12 cellular contexts compared by ENCODE assay signal in the genomic region with DNA sequence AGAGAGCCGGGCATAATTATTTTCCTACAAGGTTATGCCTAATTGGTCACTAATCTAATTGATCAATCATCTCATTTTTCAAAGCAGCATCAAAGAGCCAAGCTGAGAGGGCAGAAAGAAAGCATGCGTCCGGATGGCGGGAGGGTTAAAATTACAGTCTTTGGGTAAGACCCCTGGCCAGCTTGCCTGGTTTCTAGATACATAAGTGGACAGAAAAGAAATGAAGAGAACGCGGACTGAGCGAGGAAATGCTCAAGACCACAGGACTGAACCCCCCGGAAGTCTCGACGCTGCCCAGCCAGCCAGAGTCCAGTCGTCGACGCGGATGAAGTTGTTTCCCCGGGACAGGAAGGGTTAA.
DNase-seq lines count a peak whose midpoint lies in the region; ATAC-seq, FAIRE-seq and TF ChIP-seq lines count a peak whose summit lies in the region.
"Had no signal": no experiment of that assay in that cellular context is flagged by ENCODE, and none has a peak within 500 bp of the region (broad histone marks: within the 10 kb centered on the region; RNA-seq: fewer than 3 reads in every experiment).

No MANE protein-coding gene starts in this region.

- peaks cover 69% of the 10 kb centered on the region for H3K27me3 Mint-ChIP-seq in nephron progenitor cell (ENCODE audit: low read depth, poor library complexity)

- intact Hi-C loops in HepG2 (cut with micrococcal nuclease; ENCODE audit: unreplicated experiment): no loop called here

- ATAC-seq in HepG2 (no peak), HG03108 (IDR thresholded peaks at IDR 0.05; ENCODE audit: unreplicated experiment) (no peak)

- no TSS peak for BruUV-seq in HepG2 (replicated peaks; lab: Mats Ljungman, UMichigan)

- in situ Hi-C loops in HepG2 (cut with HindIII; ENCODE audit: extremely low pct_ligation_motif_present, low pct_unique_long_range_greater_than_20kb): no loop called here

- H3K27me3 ChIP-seq in liver (ENCODE audit: control insufficient read depth in 4 of 4, insufficient read depth in 4 of 4, low read length in 3 of 4) (peaks cover 0 to 8% (median 6%) of the 10 kb centered on the region in 4 donors), HepG2 (ENCODE audit: control insufficient read depth in 1 of 2, insufficient read depth in 2 of 2, low read length in 2 of 2) (peaks cover 1 to 24% of the 10 kb centered on the region in 2 experiments; a peak in 3 of 5 replicates)

- CTCF ChIA-PET in HepG2 (lab: Yijun Ruan, JAX; ENCODE audit: low intra/inter-chr PET ratio, low total read pairs): no interaction called here

- peaks cover 21% of the 10 kb centered on the region for H3K4me1 Mint-ChIP-seq in nephron progenitor cell

- no peak for FAIRE-seq in HepG2 (lab: Jason Lieb, UNC)
- FAIRE-seq: GM19239 had no signal

- H3K4me3 ChIP-seq in liver (ENCODE audit: low read depth in 1 of 3, low read length in 3 of 3) (peak overlapping the region; percentile 35 to 55 (median 49)), HepG2 (replicated peaks in 1 of 3; ENCODE audit: insufficient read depth in 1 of 3, low read depth in 2 of 3, low read length in 3 of 3) (no peak overlapping the region), coronary artery (peak overlapping the region; percentile 64), urinary bladder (ENCODE audit: low read depth, low read length) (peak overlapping the region; percentile 18)

- POLR2A ChIA-PET in HepG2 (lab: Yijun Ruan, JAX): no interaction called here

- WGBS in liver: 4% methylated on average over 15 of the region's 15 CpGs
- WGBS in HepG2 (ENCODE audit: low lambda C conversion rate): 70% methylated on average over 15 of the region's 15 CpGs
- WGBS in urinary bladder: 2% methylated on average over 15 of the region's 15 CpGs

- no peak overlapping the region for H3K9ac ChIP-seq in liver (ENCODE audit: low read depth in 1 of 2, low read length in 2 of 2)
- H3K9ac ChIP-seq in HepG2 (ENCODE audit: insufficient read depth, low read depth, low read length): no peak overlapping the region

- H3K4me1 ChIP-seq in liver (ENCODE audit: control insufficient read depth in 4 of 4, insufficient read depth in 4 of 4, low read length in 3 of 4): peaks cover 3 to 23% (median 18%) of the 10 kb centered on the region in 4 donors
- no peaks in the 10 kb centered on the region for H3K4me1 ChIP-seq in HepG2 (ENCODE audit: insufficient read depth, low read length)
- H3K4me1 ChIP-seq in urinary bladder (ENCODE audit: insufficient read depth): peaks cover 2% of the 10 kb centered on the region

- TF ChIP-seq CTCF in liver (IDR thresholded peaks at IDR 0.05; ENCODE audit: low read depth, low read length, missing input control) (no peak), HepG2 (CRISPR knock-in tag; IDR thresholded peaks at IDR 0.05) (no peak), coronary artery (IDR thresholded peaks at IDR 0.05) (no peak), nephron progenitor cell (IDR thresholded peaks at IDR 0.05) (no peak)

- H3K9me3 ChIP-seq in liver (ENCODE audit: control insufficient read depth in 4 of 4, low read length in 3 of 4) (no peaks in the 10 kb centered on the region), HepG2 (ENCODE audit: low read length) (no peaks in the 10 kb centered on the region)

- no peak overlapping the region for H3K4me2 ChIP-seq in HepG2 (ENCODE audit: low read depth, low read length)

- H3K27ac ChIP-seq in liver (ENCODE audit: low read depth in 1 of 2, low read length in 2 of 2) (no peak overlapping the region), HepG2 (ENCODE audit: extremely low read length, insufficient read depth, low read length) (no peak overlapping the region), coronary artery (no peak overlapping the region), urinary bladder (ENCODE audit: low read depth) (no peak overlapping the region)

- H3K79me2 ChIP-seq in HepG2 (ENCODE audit: insufficient read depth, low read length): no peaks in the 10 kb centered on the region

- no peak for TF ChIP-seq POLR2A in HepG2 (IDR thresholded peaks at IDR 0.05; ENCODE audit: insufficient read depth in 1 of 2, low read depth in 2 of 2, low read length in 2 of 2)

- H3K4me3 Mint-ChIP-seq in nephron progenitor cell: peak overlapping the region; percentile 89

- no peak for TF ChIP-seq EP300 in HepG2 (IDR thresholded peaks at IDR 0.05; ENCODE audit: low read depth in 2 of 2, low read length in 2 of 2)
- no peak for TF ChIP-seq EP300 in HepG2 (CRISPR knock-in tag; IDR thresholded peaks at IDR 0.05; ENCODE audit: borderline replicate concordance)

- no peak overlapping the region for H2AFZ ChIP-seq in HepG2 (ENCODE audit: low read length)

- no peaks in the 10 kb centered on the region for H3K36me3 Mint-ChIP-seq in nephron progenitor cell (ENCODE audit: low read depth)
- H3K36me3 Mint-ChIP-seq: CD4-positive, CD25-positive, alpha-beta regulatory T cell had no signal

- H3K9me3 Mint-ChIP-seq in nephron progenitor cell: no peaks in the 10 kb centered on the region

- H3K36me3 ChIP-seq in liver (ENCODE audit: control insufficient read depth in 4 of 4, insufficient read depth in 3 of 4, low read depth in 1 of 4, low read length in 3 of 4) (peaks cover 0 to 1% (median 0%) of the 10 kb centered on the region in 4 donors), HepG2 (replicated peaks in 1 of 2; ENCODE audit: control insufficient read depth in 1 of 2, insufficient read depth in 2 of 2, low read length in 2 of 2) (no peaks in the 10 kb centered on the region), urinary bladder (ENCODE audit: insufficient read depth) (no peaks in the 10 kb centered on the region)

- TF ChIP-seq RAD21 in liver (IDR thresholded peaks at IDR 0.05): no peak
- TF ChIP-seq RAD21 in HepG2 (CRISPR knock-in tag; IDR thresholded peaks at IDR 0.05): no peak

- no peak overlapping the region for H3K27ac Mint-ChIP-seq in nephron progenitor cell
- H3K27ac Mint-ChIP-seq: CD4-positive, CD25-positive, alpha-beta regulatory T cell had no signal

- no peaks in the 10 kb centered on the region for H4K20me1 ChIP-seq in HepG2 (ENCODE audit: insufficient read depth, low read length)

- DNase-seq in HepG2 (ENCODE audit: low spot score): no peak
- no peak for DNase-seq in coronary artery (ENCODE audit: low spot score)
- DNase-seq in nephron progenitor cell: no peak
- no peak for DNase-seq in medulla oblongata (ENCODE audit: extremely low spot score)
- no peak for DNase-seq in NCI-H2227 (lab: John Stamatoyannopoulos, UW; ENCODE audit: unreplicated experiment)
- DNase-seq: activated CD4-positive, alpha-beta T cell treated with anti-CD3 and anti-CD28 coated beads, Interleukin-2, amount 50 U/mL, for 1 hour; kidney glomerular epithelial cell had no signal

TF ChIP-seq in liver, 16 proteins besides CTCF, POLR2A, EP300 and RAD21:
- no peak for TF ChIP-seq JUND (IDR thresholded peaks at IDR 0.05)
- TF ChIP-seq, protein P1, sequence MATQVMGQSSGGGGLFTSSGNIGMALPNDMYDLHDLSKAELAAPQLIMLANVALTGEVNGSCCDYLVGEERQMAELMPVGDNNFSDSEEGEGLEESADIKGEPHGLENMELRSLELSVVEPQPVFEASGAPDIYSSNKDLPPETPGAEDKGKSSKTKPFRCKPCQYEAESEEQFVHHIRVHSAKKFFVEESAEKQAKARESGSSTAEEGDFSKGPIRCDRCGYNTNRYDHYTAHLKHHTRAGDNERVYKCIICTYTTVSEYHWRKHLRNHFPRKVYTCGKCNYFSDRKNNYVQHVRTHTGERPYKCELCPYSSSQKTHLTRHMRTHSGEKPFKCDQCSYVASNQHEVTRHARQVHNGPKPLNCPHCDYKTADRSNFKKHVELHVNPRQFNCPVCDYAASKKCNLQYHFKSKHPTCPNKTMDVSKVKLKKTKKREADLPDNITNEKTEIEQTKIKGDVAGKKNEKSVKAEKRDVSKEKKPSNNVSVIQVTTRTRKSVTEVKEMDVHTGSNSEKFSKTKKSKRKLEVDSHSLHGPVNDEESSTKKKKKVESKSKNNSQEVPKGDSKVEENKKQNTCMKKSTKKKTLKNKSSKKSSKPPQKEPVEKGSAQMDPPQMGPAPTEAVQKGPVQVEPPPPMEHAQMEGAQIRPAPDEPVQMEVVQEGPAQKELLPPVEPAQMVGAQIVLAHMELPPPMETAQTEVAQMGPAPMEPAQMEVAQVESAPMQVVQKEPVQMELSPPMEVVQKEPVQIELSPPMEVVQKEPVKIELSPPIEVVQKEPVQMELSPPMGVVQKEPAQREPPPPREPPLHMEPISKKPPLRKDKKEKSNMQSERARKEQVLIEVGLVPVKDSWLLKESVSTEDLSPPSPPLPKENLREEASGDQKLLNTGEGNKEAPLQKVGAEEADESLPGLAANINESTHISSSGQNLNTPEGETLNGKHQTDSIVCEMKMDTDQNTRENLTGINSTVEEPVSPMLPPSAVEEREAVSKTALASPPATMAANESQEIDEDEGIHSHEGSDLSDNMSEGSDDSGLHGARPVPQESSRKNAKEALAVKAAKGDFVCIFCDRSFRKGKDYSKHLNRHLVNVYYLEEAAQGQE (IDR thresholded peaks at IDR 0.05): no peak
TF ChIP-seq in liver: peak in this region for 0.

TF ChIP-seq in HepG2, 621 proteins besides CTCF, POLR2A, EP300 and RAD21 (continues in another document):
- TF ChIP-seq ZNF558 (CRISPR knock-in tag; IDR thresholded peaks at IDR 0.05; ENCODE audit: borderline replicate concordance) (no peak), PRDM10 (CRISPR knock-in tag; IDR thresholded peaks at IDR 0.05; ENCODE audit: low read depth) (no peak), ZNF317 (CRISPR knock-in tag; IDR thresholded peaks at IDR 0.05) (no peak)

Comparison
In these comparisons a context has a peak if more than half of its experiments do, and no peak if none do; other contexts are left out.
1. H3K4me3 ChIP-seq: peak in liver (3 of 3), coronary artery (single experiment) and urinary bladder (single experiment); none in HepG2 (0 of 3).